Comparison of ENCODE assay signal across 16 cellular contexts in genomic region chr6:93021235-93021909, GRCh38.
A peak's percentile ranks its signal among the peaks of the same experiment; 100 is the strongest.
DNase-seq lines count a peak whose midpoint lies in the region; ATAC-seq and TF ChIP-seq lines count a peak whose summit lies in the region.
"Had no signal": no experiment of that assay in that cellular context is flagged by ENCODE, and none has a peak within 500 bp of the region (broad histone marks: within the 10 kb centered on the region; RNA-seq: fewer than 3 reads in every experiment).

No MANE protein-coding gene starts in this region.

- no peaks in the 10 kb centered on the region for H3K36me3 ChIP-seq in WERI-Rb-1
- H3K36me3 ChIP-seq in aorta (ENCODE audit: control insufficient read depth in 1 of 2, insufficient read depth in 2 of 2, low read length in 1 of 2) = no peaks in the 10 kb centered on the region
- H3K36me3 ChIP-seq: prostate gland, upper lobe of right lung had no signal

- no peak for TF ChIP-seq CTCF in WERI-Rb-1 (IDR thresholded peaks at IDR 0.05; ENCODE audit: low read depth, low read length)

- DNase-seq in Right ventricle myocardium inferior (ENCODE audit: missing footprints) = peak; percentile 33
- no peak for DNase-seq in left ventricle myocardium superior
- DNase-seq in NCI-H524 treated with DMSO at 0.1 percent for 48 hours (lab: John Stamatoyannopoulos, UW) = peak; percentile 59
- DNase-seq in WERI-Rb-1 = peak; percentile 63
- DNase-seq in activated CD4-positive, alpha-beta T cell treated with anti-CD3 and anti-CD28 coated beads, Interleukin-2, amount 50 U/mL, for 48 hours = no peak
- no peak for DNase-seq in NCI-H1417 treated with DMSO at 0.1 percent for 48 hours (lab: John Stamatoyannopoulos, UW)
- no peak for DNase-seq in aorta
- DNase-seq: activated CD4-positive, alpha-beta T cell treated with anti-CD3 and anti-CD28 coated beads, Interleukin-2, amount 10 ng/mL, durations not matched to agents 24 days and 14 days; activated naive CD8-positive, alpha-beta T cell treated with anti-CD3 and anti-CD28 coated beads for 36 hours; COR-L47; NCI-H446 treated with DMSO at 0.1 percent for 48 hours; Right ventricle myocardium superior; upper lobe of right lung had no signal

- no peaks in the 10 kb centered on the region for H3K9me3 ChIP-seq in WERI-Rb-1 (ENCODE audit: severe bottlenecking)
- peaks cover 1% of the 10 kb centered on the region for H3K9me3 ChIP-seq in aorta (ENCODE audit: control insufficient read depth, low read length)
- H3K9me3 ChIP-seq: prostate gland, upper lobe of right lung had no signal

- H3K27me3 ChIP-seq in WERI-Rb-1 (ENCODE audit: insufficient read depth, low read depth, severe bottlenecking) = no peaks in the 10 kb centered on the region
- no peaks in the 10 kb centered on the region for H3K27me3 ChIP-seq in aorta (ENCODE audit: control insufficient read depth in 1 of 2, insufficient read depth in 2 of 2, low read length in 1 of 2)
- H3K27me3 ChIP-seq: upper lobe of right lung had no signal

- intact Hi-C loops in Right ventricle myocardium inferior (cut with DNase I) = no loop called here
- intact Hi-C loops in left ventricle myocardium superior (cut with micrococcal nuclease) = no loop called here
- intact Hi-C loops in aorta (cut with DNase I) = no loop called here

- no peak for ATAC-seq in Right ventricle myocardium inferior
- ATAC-seq in left ventricle myocardium superior = no peak
- no peak for ATAC-seq in HG03108 (IDR thresholded peaks at IDR 0.05; ENCODE audit: unreplicated experiment)
- no peak for ATAC-seq in aorta (ENCODE audit: low FRiP score)
- ATAC-seq: activated T-helper 17 cell treated with anti-CD3 and anti-CD28 coated beads, Interleukin-2, amount 50 U/mL, for 72 hours; upper lobe of right lung had no signal

- peak overlapping the region; percentile 29 for H3K27ac ChIP-seq in WERI-Rb-1
- H3K27ac ChIP-seq in aorta (ENCODE audit: low read depth in 1 of 2, low read length in 2 of 2) = no peak overlapping the region
- H3K27ac ChIP-seq: prostate gland, upper lobe of right lung had no signal

- no peaks in the 10 kb centered on the region for H3K4me1 ChIP-seq in aorta (ENCODE audit: control insufficient read depth in 1 of 2, insufficient read depth in 2 of 2, low read length in 2 of 2)
- H3K4me1 ChIP-seq: prostate gland, upper lobe of right lung had no signal

- 81 to 84% methylated on average over 7 of the region's 7 CpGs for WGBS in aorta, 2 donors

- H3K4me3 ChIP-seq in WERI-Rb-1 (ENCODE audit: low read depth, low read length) (peak overlapping the region; percentile 21), aorta (ENCODE audit: low read length in 2 of 2) (no peak overlapping the region)
- H3K4me3 ChIP-seq: prostate gland, upper lobe of right lung had no signal

Comparison
In these comparisons a context has a peak if more than half of its experiments do, and no peak if none do; other contexts are left out.
1. DNase-seq: peak in Right ventricle myocardium inferior (single experiment), NCI-H524 treated with DMSO at 0.1 percent for 48 hours (single experiment) and WERI-Rb-1 (single experiment); none in left ventricle myocardium superior (single experiment), activated CD4-positive, alpha-beta T cell treated with anti-CD3 and anti-CD28 coated beads, Interleukin-2, amount 50 U/mL, for 48 hours (0 of 2), NCI-H1417 treated with DMSO at 0.1 percent for 48 hours (single experiment) and aorta (0 of 2).